Comparison of ENCODE assay signal across 22 cellular contexts in genomic region chr6:34412054-34412453, GRCh38. TPM values are rescaled to one million over a fixed set of nuclear protein-coding genes. Genes with fewer than 3 reads are reported as not detected.
DNase-seq lines count a peak whose midpoint lies in the region; TF ChIP-seq lines count a peak whose summit lies in the region.
"Had no signal": no experiment of that assay in that cellular context is flagged by ENCODE, and none has a peak within 500 bp of the region (broad histone marks: within the 10 kb centered on the region; RNA-seq: fewer than 3 reads in every experiment).

No MANE protein-coding gene starts in this region.

- H4K20me1 ChIP-seq in neural progenitor cell (ENCODE audit: low read depth): peaks cover 13% of the 10 kb centered on the region

- H3K9me3 ChIP-seq in neural progenitor cell (ENCODE audit: low read depth) (no peaks in the 10 kb centered on the region), BE2C (no peaks in the 10 kb centered on the region)
- H3K9me3 ChIP-seq: thoracic aorta had no signal

- no peak overlapping the region for H3K9ac ChIP-seq in neural progenitor cell
- H3K9ac ChIP-seq: parathyroid adenoma had no signal

- H3F3A ChIP-seq in neural progenitor cell (ENCODE audit: low read depth): peaks cover 30% of the 10 kb centered on the region

- H2AFZ ChIP-seq in neural progenitor cell (replicated peaks): no peak overlapping the region
- H2AFZ ChIP-seq: parathyroid adenoma had no signal

- H3K4me2 ChIP-seq in neural progenitor cell: no peak overlapping the region

- TF ChIP-seq CTCF in neural progenitor cell (IDR thresholded peaks at IDR 0.05): no peak
- no peak for TF ChIP-seq CTCF in BE2C (IDR thresholded peaks at IDR 0.05; ENCODE audit: low read depth, low read length)

- H3K36me3 Mint-ChIP-seq in neural progenitor cell: peaks cover 27% of the 10 kb centered on the region

- H3K27me3 Mint-ChIP-seq in neural progenitor cell (ENCODE audit: insufficient read depth, low read depth): no peaks in the 10 kb centered on the region
- H3K27me3 Mint-ChIP-seq: CD4-positive, alpha-beta T cell; naive thymus-derived CD8-positive, alpha-beta T cell had no signal

- intact Hi-C loops in head of caudate nucleus (cut with DNase I) (loop anchor here (10.0 kb wide), 1 partner anchor 217 kb away; no protein-coding TSS in a partner anchor), posterior cingulate gyrus (cut with DNase I) (loop anchor here (10.0 kb wide), 1 partner anchor 247 kb away; no protein-coding TSS in a partner anchor)

- no peak overlapping the region for H3K4me3 Mint-ChIP-seq in neural progenitor cell
- H3K4me3 Mint-ChIP-seq: CD4-positive, alpha-beta T cell; naive thymus-derived CD8-positive, alpha-beta T cell had no signal

- H3K27ac Mint-ChIP-seq in neural progenitor cell: no peak overlapping the region
- H3K27ac Mint-ChIP-seq: CD4-positive, alpha-beta T cell had no signal

- H3K27me3 ChIP-seq in neural progenitor cell (no peaks in the 10 kb centered on the region), BE2C (no peaks in the 10 kb centered on the region)

- no peaks in the 10 kb centered on the region for H3K79me2 ChIP-seq in neural progenitor cell (ENCODE audit: low read depth)
- H3K79me2 ChIP-seq: parathyroid adenoma had no signal

- H3K4me3 ChIP-seq in neural progenitor cell: no peak overlapping the region
- H3K4me3 ChIP-seq in BE2C (ENCODE audit: low read depth, low read length): no peak overlapping the region
- H3K4me3 ChIP-seq: thoracic aorta had no signal

- no peaks in the 10 kb centered on the region for H3K9me3 Mint-ChIP-seq in neural progenitor cell
- H3K9me3 Mint-ChIP-seq: CD4-positive, alpha-beta T cell; naive thymus-derived CD8-positive, alpha-beta T cell had no signal

- H3K27ac ChIP-seq in neural progenitor cell: no peak overlapping the region
- H3K27ac ChIP-seq: parathyroid adenoma, thoracic aorta had no signal

- no peaks in the 10 kb centered on the region for H3K4me1 Mint-ChIP-seq in neural progenitor cell

- peak; percentile 91 for DNase-seq in COLO829 (ENCODE audit: low spot score)
- peak; percentile 67 for DNase-seq in astrocyte of the hippocampus (ENCODE audit: low read depth, low spot score)
- peak in 41 of 42 donors; percentile 24 to 90 (median 69) for DNase-seq in head of caudate nucleus
- DNase-seq in posterior cingulate gyrus: peak in 7 of 10 donors; percentile 31 to 92 (median 60)
- no peak for DNase-seq in AG08395 (ENCODE audit: low spot score)
- DNase-seq in neural progenitor cell (ENCODE audit: low spot score): no peak
- DNase-seq in activated CD4-positive, alpha-beta T cell treated with anti-CD3 and anti-CD28 coated beads, Interleukin-2, amount 50 U/mL, for 48 hours: no peak
- no peak for DNase-seq in BE2C
- DNase-seq: activated naive CD4-positive, alpha-beta T cell treated with Interleukin-2 at 50 U/mL for 16 hours; amniotic stem cell; CD4-positive, alpha-beta T cell; glutamatergic neuron; IMR-90; naive thymus-derived CD8-positive, alpha-beta T cell; NCI-H2081; NCI-H345; T-helper 2 cell had no signal

- H3K36me3 ChIP-seq in neural progenitor cell (no peaks in the 10 kb centered on the region), BE2C (peaks cover 25% of the 10 kb centered on the region)
- H3K36me3 ChIP-seq: thoracic aorta had no signal

- H3K4me1 ChIP-seq in neural progenitor cell: no peaks in the 10 kb centered on the region
- H3K4me1 ChIP-seq in BE2C: no peaks in the 10 kb centered on the region
- H3K4me1 ChIP-seq: parathyroid adenoma had no signal

RNA-seq across cellular contexts. Expression of gene RPS10, which starts 13.8 kb away (rescaled TPM):
- 4,003 and 4,850 TPM in 2 replicates for total RNA-seq in neural progenitor cell (ENCODE audit: low replicate concordance)
- 1,444 TPM for polyA plus RNA-seq in BE2C (2012; ENCODE audit: insufficient read depth, insufficient read length, low read depth)

RNA-seq across cellular contexts. Expression of gene NUDT3, which starts 19.6 kb away (rescaled TPM):
- 26.4 and 35.7 TPM in 2 replicates for total RNA-seq in neural progenitor cell (ENCODE audit: low replicate concordance)
- 21.1 TPM for polyA plus RNA-seq in BE2C (2012; ENCODE audit: insufficient read depth, insufficient read length, low read depth)

RNA-seq across cellular contexts. Expression of gene PACSIN1, which starts 53.8 kb away (rescaled TPM):
- 0.41 and 1.8 TPM in 2 replicates for total RNA-seq in neural progenitor cell (ENCODE audit: low replicate concordance)
- not detected for polyA plus RNA-seq in BE2C (2012; ENCODE audit: insufficient read depth, insufficient read length, low read depth)
- total RNA-seq: H4, IMR-90, mesenteric fat pad had no signal
- polyA plus RNA-seq: AG04450 had no signal

Comparison
In these comparisons a context has a peak if more than half of its experiments do, and no peak if none do; other contexts are left out.
1. DNase-seq: peak in COLO829 (single experiment), astrocyte of the hippocampus (single experiment), head of caudate nucleus (41 of 42) and posterior cingulate gyrus (7 of 10); none in AG08395 (single experiment), neural progenitor cell (single experiment), activated CD4-positive, alpha-beta T cell treated with anti-CD3 and anti-CD28 coated beads, Interleukin-2, amount 50 U/mL, for 48 hours (0 of 2) and BE2C (single experiment).